ENCODE assay signal across 35 cellular contexts in the genomic region with DNA sequence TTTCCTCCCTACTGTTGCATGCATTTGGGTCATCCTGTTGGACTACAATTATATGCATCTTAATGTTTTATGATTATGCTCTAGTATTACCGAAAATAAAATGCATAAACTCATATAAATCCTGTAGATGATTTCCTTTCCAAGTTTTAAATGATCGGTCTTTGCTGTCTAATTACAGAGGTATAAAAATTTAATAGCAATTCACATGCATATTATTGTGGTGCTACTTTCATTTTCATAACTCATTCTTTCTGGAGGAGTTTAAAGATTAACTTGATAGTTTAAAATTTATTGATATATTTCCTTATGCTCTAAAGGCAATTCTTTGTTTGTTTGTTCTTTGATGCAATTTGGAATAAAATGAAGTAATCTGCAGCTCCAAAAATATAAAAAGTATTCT.
"Had no signal": no experiment of that assay in that cellular context is flagged by ENCODE, and none has a peak within 500 bp of the region (broad histone marks: within the 10 kb centered on the region; RNA-seq: fewer than 3 reads in every experiment).

No MANE protein-coding gene starts in this region.

- DNase-seq: Karpas-422, KBM-7, MM.1S, NCI-H1048, NCI-H1092 treated with DMSO at 0.1 percent for 48 hours, NCI-H1105 treated with DMSO at 0.1 percent for 48 hours, NCI-H1417, NCI-H1436, NCI-H146, NCI-H1694, NCI-H187, NCI-H1930, NCI-H2029 treated with DMSO at 0.1 percent for 48 hours, NCI-H2081 treated with DMSO at 0.1 percent for 48 hours, NCI-H2107, NCI-H2171, NCI-H226, NCI-H446 treated with DMSO at 0.1 percent for 48 hours, NCI-H510A, NCI-H524, NCI-H526, NCI-H69, NCI-H748 treated with DMSO at 0.1 percent for 48 hours, NCI-H82, PC-9, SHP77, SIG-M5, SJCRH30 had no signal

- H3K36me3 ChIP-seq: SJCRH30 had no signal

- H3K27me3 ChIP-seq: SJCRH30 had no signal

- ATAC-seq: Panc1, Right ventricle myocardium inferior, SK-N-SH treated with all-trans-retinoic acid at 6 μM for 48 hours had no signal

- H3K9me3 ChIP-seq: SJCRH30 had no signal

- H3K27ac ChIP-seq: KMS-11, PC-9, RWPE1, SJCRH30, SK-N-MC had no signal

- FAIRE-seq: RCC 7860 had no signal

- H3K4me1 ChIP-seq: SJCRH30 had no signal

- H3K4me3 ChIP-seq: PC-9, SJCRH30, SK-N-MC had no signal
